Comparison of ENCODE assay signal across 20 cellular contexts in genomic region chr4:78648639-78649363, GRCh38.
"Had no signal": no experiment of that assay in that cellular context is flagged by ENCODE, and none has a peak within 500 bp of the region (broad histone marks: within the 10 kb centered on the region; RNA-seq: fewer than 3 reads in every experiment).

No MANE protein-coding gene starts in this region.

- H3K9me3 ChIP-seq: gastrocnemius medialis, SK-N-SH had no signal

- H3K4me3 Mint-ChIP-seq: activated B cell treated with CpG ODN at 0.5 μM for 24 hours; activated CD4-positive, alpha-beta memory T cell treated with anti-CD3 and anti-CD28 coated beads for 36 hours; activated naive CD8-positive, alpha-beta T cell treated with anti-CD3 and anti-CD28 coated beads for 36 hours; activated T-helper 17 cell treated with anti-CD3 and anti-CD28 coated beads, Interleukin-2, amount 50 U/mL, for 72 hours; natural killer cell treated with Interleukin-12 subunit alpha and Interleukin-12 subunit beta and Interleukin-15 and Interleukin-18, amount 100 ng/mL, for 72 hours; stimulated activated naive CD8-positive, alpha-beta T cell treated with anti-CD3 and anti-CD28 coated beads, Interleukin-15, Interleukin-2, amounts not matched to agents 100 ng/mL and 50 ng/mL, for 24 hours; type B pancreatic cell had no signal

- H3K27me3 ChIP-seq: gastrocnemius medialis had no signal

- H3K9me3 Mint-ChIP-seq: activated B cell treated with CpG ODN at 0.5 μM for 24 hours; activated CD4-positive, alpha-beta memory T cell treated with anti-CD3 and anti-CD28 coated beads for 36 hours; activated naive CD8-positive, alpha-beta T cell treated with anti-CD3 and anti-CD28 coated beads for 36 hours; activated T-helper 17 cell treated with anti-CD3 and anti-CD28 coated beads, Interleukin-2, amount 50 U/mL, for 72 hours; natural killer cell treated with Interleukin-12 subunit alpha and Interleukin-12 subunit beta and Interleukin-15 and Interleukin-18, amount 100 ng/mL, for 72 hours; stimulated activated naive CD8-positive, alpha-beta T cell treated with anti-CD3 and anti-CD28 coated beads, Interleukin-15, Interleukin-2, amounts not matched to agents 100 ng/mL and 50 ng/mL, for 24 hours had no signal

- H3K27ac Mint-ChIP-seq: activated B cell treated with CpG ODN at 0.5 μM for 24 hours; activated CD4-positive, alpha-beta memory T cell treated with anti-CD3 and anti-CD28 coated beads for 36 hours; activated naive CD8-positive, alpha-beta T cell treated with anti-CD3 and anti-CD28 coated beads for 36 hours; activated T-helper 17 cell treated with anti-CD3 and anti-CD28 coated beads, Interleukin-2, amount 50 U/mL, for 72 hours; natural killer cell treated with Interleukin-12 subunit alpha and Interleukin-12 subunit beta and Interleukin-15 and Interleukin-18, amount 100 ng/mL, for 72 hours; stimulated activated naive CD8-positive, alpha-beta T cell treated with anti-CD3 and anti-CD28 coated beads, Interleukin-15, Interleukin-2, amounts not matched to agents 100 ng/mL and 50 ng/mL, for 24 hours had no signal

- DNase-seq: activated B cell treated with CpG ODN at 0.5 μM for 24 hours; activated CD4-positive, alpha-beta memory T cell treated with anti-CD3 and anti-CD28 coated beads for 36 hours; activated CD4-positive, alpha-beta T cell treated with anti-CD3 and anti-CD28 coated beads for 4 hours; activated naive CD4-positive, alpha-beta T cell; activated naive CD8-positive, alpha-beta T cell treated with anti-CD3 and anti-CD28 coated beads for 36 hours; amniotic stem cell; caudate nucleus; gastrocnemius medialis; head of caudate nucleus; nucleus accumbens; SK-N-SH; stimulated activated CD4-positive, alpha-beta T cell treated with anti-CD3 and anti-CD28 coated beads, Interleukin-12 subunit alpha, Interleukin-12 subunit beta, amount 100 ng/mL, for 4 hours; stimulated activated CD4-positive, alpha-beta T cell treated with anti-CD3 and anti-CD28 coated beads, Interleukin-2, amount 100 ng/mL, for 24 hours; T-helper 1 cell; T-helper 9 cell had no signal

- H3K36me3 ChIP-seq: gastrocnemius medialis had no signal

- H3K9ac ChIP-seq: SK-N-SH had no signal

- H3K4me2 ChIP-seq: SK-N-SH had no signal

- ATAC-seq: activated T-helper 17 cell treated with anti-CD3 and anti-CD28 coated beads, Interleukin-2, amount 50 U/mL, for 72 hours; esophagus mucosa; gastrocnemius medialis; natural killer cell treated with Interleukin-12 subunit alpha and Interleukin-12 subunit beta and Interleukin-15 and Interleukin-18, amount 100 ng/mL, for 72 hours had no signal

- H3K27ac ChIP-seq: gastrocnemius medialis had no signal

- H3K4me3 ChIP-seq: gastrocnemius medialis had no signal

- H3K4me1 Mint-ChIP-seq: activated T-helper 17 cell treated with anti-CD3 and anti-CD28 coated beads, Interleukin-2, amount 50 U/mL, for 72 hours had no signal

- H3K27me3 Mint-ChIP-seq: activated B cell treated with CpG ODN at 0.5 μM for 24 hours; activated CD4-positive, alpha-beta memory T cell treated with anti-CD3 and anti-CD28 coated beads for 36 hours; activated naive CD8-positive, alpha-beta T cell treated with anti-CD3 and anti-CD28 coated beads for 36 hours; stimulated activated naive CD8-positive, alpha-beta T cell treated with anti-CD3 and anti-CD28 coated beads, Interleukin-15, Interleukin-2, amounts not matched to agents 100 ng/mL and 50 ng/mL, for 24 hours; type B pancreatic cell had no signal
